ENCODE assay signal across 8 cellular contexts in the genomic region with DNA sequence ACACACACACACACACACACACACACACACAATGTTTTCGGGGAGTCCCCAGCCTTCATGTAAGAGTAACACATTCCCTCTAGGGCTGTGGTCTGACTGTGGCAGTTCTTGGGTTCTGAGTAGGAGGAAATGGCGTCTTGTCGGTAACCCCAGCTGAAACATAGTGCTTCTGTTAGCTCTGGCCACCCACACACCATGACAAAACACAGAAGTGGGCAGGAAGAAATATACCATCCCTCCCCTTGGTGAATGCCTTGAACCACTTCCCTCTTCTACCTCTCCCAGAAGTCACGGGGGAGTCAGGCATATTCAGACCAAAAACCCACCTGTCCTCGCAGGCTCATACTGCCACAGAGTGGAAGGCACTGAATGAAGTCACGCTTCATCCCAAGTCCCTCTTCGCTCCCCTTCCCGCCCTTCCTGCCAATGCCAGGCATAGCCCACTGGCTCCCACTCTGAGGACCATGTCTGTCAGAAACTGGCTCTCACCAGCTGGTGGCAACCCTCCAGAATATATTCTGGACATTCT. TPM values are rescaled to one million over a fixed set of nuclear protein-coding genes. Genes with fewer than 3 reads are reported as not detected.
DNase-seq lines count a peak whose midpoint lies in the region; ATAC-seq, FAIRE-seq and TF ChIP-seq lines count a peak whose summit lies in the region.

No MANE protein-coding gene starts in this region.

- no peak for TF ChIP-seq RAD21 in K562 (CRISPR knock-in tag; conservative IDR thresholded peaks at IDR 0.05 in 1 of 2, IDR thresholded peaks at IDR 0.05 in 1 of 2)

- DNase-seq in T-helper 2 cell treated with Interferon-gamma antibody and Interleukin-4, amounts not matched to agents 5 μg/mL and 100 μg/mL, for 36 hours (ENCODE audit: low spot score): peak; percentile 88
- DNase-seq in K562 (ENCODE audit: extremely low read depth in 1 of 4, low spot score in 3 of 4): no peak
- DNase-seq in stimulated activated CD8-positive, alpha-beta memory T cell treated with anti-CD3 and anti-CD28 coated beads, Interleukin-12 subunit alpha, Interleukin-12 subunit beta, amount 100 ng/mL, for 4 hours (ENCODE audit: low read depth): peak; percentile 59
- no peak for DNase-seq in putamen (ENCODE audit: low spot score)
- no peak for DNase-seq in endothelial cell (ENCODE audit: low spot score)
- DNase-seq in NCI-H524 (lab: John Stamatoyannopoulos, UW): no peak

- H3K9me3 Mint-ChIP-seq in T-helper 2 cell treated with Interferon-gamma antibody and Interleukin-4, amounts not matched to agents 5 μg/mL and 100 μg/mL, for 36 hours: no peaks in the 10 kb centered on the region
- H3K9me3 Mint-ChIP-seq in endothelial cell (ENCODE audit: unreplicated experiment): no peaks in the 10 kb centered on the region

- peak; percentile 57 for ATAC-seq in GM21717 (IDR thresholded peaks at IDR 0.05; ENCODE audit: unreplicated experiment)
- ATAC-seq in K562: no peak
- ATAC-seq in GM18505 (IDR thresholded peaks at IDR 0.05; ENCODE audit: unreplicated experiment): no peak

- H3K9ac ChIP-seq in K562 (ENCODE audit: insufficient read depth in 1 of 2, low read depth in 2 of 2, low read length in 2 of 2): 0 out of 4 replicates have a peak overlapping the region, but pooled peaks of 1 of the 2 experiments have one; percentile 6

- H3K4me3 ChIP-seq in K562: no peak overlapping the region

- H3K4me1 Mint-ChIP-seq in T-helper 2 cell treated with Interferon-gamma antibody and Interleukin-4, amounts not matched to agents 5 μg/mL and 100 μg/mL, for 36 hours (ENCODE audit: low read depth): peaks cover 22% of the 10 kb centered on the region
- peaks cover 21% of the 10 kb centered on the region for H3K4me1 Mint-ChIP-seq in endothelial cell (ENCODE audit: unreplicated experiment)

- no TSS peak for BruUV-seq in K562 (replicated peaks; lab: Mats Ljungman, UMichigan)

- no peaks in the 10 kb centered on the region for H3K9me1 ChIP-seq in K562 (ENCODE audit: control insufficient read depth, insufficient read depth, low read length)

- H3K27me3 Mint-ChIP-seq in T-helper 2 cell treated with Interferon-gamma antibody and Interleukin-4, amounts not matched to agents 5 μg/mL and 100 μg/mL, for 36 hours (ENCODE audit: low read depth): no peaks in the 10 kb centered on the region
- peaks cover 9% of the 10 kb centered on the region for H3K27me3 Mint-ChIP-seq in endothelial cell (ENCODE audit: unreplicated experiment)

- H4K20me1 ChIP-seq in K562 (replicated peaks; ENCODE audit: control insufficient read depth, insufficient read depth, low read length): no peaks in the 10 kb centered on the region; the same call in 1 of the 2 replicates

- H3K36me3 Mint-ChIP-seq in T-helper 2 cell treated with Interferon-gamma antibody and Interleukin-4, amounts not matched to agents 5 μg/mL and 100 μg/mL, for 36 hours (ENCODE audit: low read depth): peaks cover 17% of the 10 kb centered on the region
- H3K36me3 Mint-ChIP-seq in endothelial cell (ENCODE audit: low read depth, unreplicated experiment): peaks cover 19% of the 10 kb centered on the region

- H3K9me3 ChIP-seq in K562 (replicated peaks; ENCODE audit: control insufficient read depth, insufficient read depth, low read depth, low read length): no peaks in the 10 kb centered on the region

- no peak overlapping the region for H3K4me2 ChIP-seq in K562 (ENCODE audit: insufficient read depth, low read length)

- H3K27ac Mint-ChIP-seq in T-helper 2 cell treated with Interferon-gamma antibody and Interleukin-4, amounts not matched to agents 5 μg/mL and 100 μg/mL, for 36 hours: peak overlapping the region; percentile 84
- no peak overlapping the region for H3K27ac Mint-ChIP-seq in endothelial cell (ENCODE audit: unreplicated experiment)

- intact Hi-C loops in K562 (cut with micrococcal nuclease): loop anchor here (5.0 to 10.0 kb wide), 2 partner anchors 281 to 301 kb away; a partner anchor contains a TSS

- H3K4me3 Mint-ChIP-seq in T-helper 2 cell treated with Interferon-gamma antibody and Interleukin-4, amounts not matched to agents 5 μg/mL and 100 μg/mL, for 36 hours: peak overlapping the region; percentile 52
- H3K4me3 Mint-ChIP-seq in endothelial cell (ENCODE audit: unreplicated experiment): no peak overlapping the region

- 40% methylated on average over 8 of the region's 8 CpGs for WGBS in K562 (ENCODE audit: insufficient coverage, low coverage, missing lambda C conversion rate)

- H3K36me3 ChIP-seq in K562 (ENCODE audit: control insufficient read depth, insufficient read depth, low read length): peaks cover 13% of the 10 kb centered on the region; the same call in 2 of the 3 replicates

- POLR2A ChIA-PET in K562 (lab: Yijun Ruan, JAX): interaction anchor here (0.7 to 2.0 kb wide), 6 partner anchors 11 to 131 kb away, joined by 3 to 5 read pairs (median 4); a partner anchor contains a TSS

- FAIRE-seq in K562 (lab: Jason Lieb, UNC): no peak

- no peaks in the 10 kb centered on the region for H3K79me2 ChIP-seq in K562 (ENCODE audit: control insufficient read depth, insufficient read depth, low read length)

- no peak for TF ChIP-seq POLR2A in K562 (conservative IDR thresholded peaks at IDR 0.05)
- no peak for TF ChIP-seq POLR2A in GM18505 (IDR thresholded peaks at IDR 0.05; ENCODE audit: borderline replicate concordance, extremely low read depth, insufficient read depth, insufficient read length)

- H3K27me3 ChIP-seq in K562 (ENCODE audit: control insufficient read depth in 2 of 2, insufficient read depth in 2 of 2, low read length in 2 of 2): no peaks in the 10 kb centered on the region; a peak in 1 of 5 replicates

- CTCF ChIA-PET in K562 (lab: Yijun Ruan, JAX; ENCODE audit: low intra/inter-chr PET ratio): interaction anchor here (0.5 to 8.1 kb wide), 6 partner anchors 11 to 397 kb away, joined by 3 to 167 read pairs (median 14); a partner anchor contains a TSS

- no peak overlapping the region for H3K27ac ChIP-seq in K562 (ENCODE audit: extremely low read depth, low read depth, low read length)

- H3K4me1 ChIP-seq in K562 (replicated peaks in 1 of 2; ENCODE audit: control insufficient read depth in 2 of 2, insufficient read depth in 2 of 2, low read length in 2 of 2): peaks cover 0 to 4% of the 10 kb centered on the region in 2 experiments; a peak in 1 of 5 replicates

- TF ChIP-seq CTCF in K562 (IDR thresholded peaks at IDR 0.05 in 2 of 3, conservative IDR thresholded peaks at IDR 0.05 in 1 of 3; ENCODE audit: insufficient read depth in 2 of 3, low read depth in 1 of 3, low read length in 3 of 3): no peak
- no peak for TF ChIP-seq CTCF in endothelial cell (IDR thresholded peaks at IDR 0.05; ENCODE audit: unreplicated experiment)

- no peak for TF ChIP-seq EP300 in K562 (IDR thresholded peaks at IDR 0.05; ENCODE audit: low read length)

- in situ Hi-C loops in K562 (cut with MboI): loop anchor here (5.0 kb wide), 2 partner anchors 124 to 284 kb away; a partner anchor contains a TSS

- H2AFZ ChIP-seq in K562 (ENCODE audit: low read depth, low read length): peak overlapping the region; percentile 2; the same call in 1 of the 2 replicates

TF ChIP-seq in K562, 482 proteins besides CTCF, POLR2A, EP300 and RAD21:
- TF ChIP-seq EGR1 (conservative IDR thresholded peaks at IDR 0.05) (peak; percentile 46), SREBF1 (IDR thresholded peaks at IDR 0.05; ENCODE audit: borderline replicate concordance, low read depth, low read length) (no peak)

RNA-seq across cellular contexts. Expression of a gene that starts 11.5 kb away (rescaled TPM):
- total RNA-seq in K562 (2011; cell fraction: chromatin; rRNA removed; ENCODE audit: low replicate concordance): 115 and 192 TPM in 2 replicates
- total RNA-seq in K562 (2011; cell fraction: nucleolus; rRNA removed): 145 and 163 TPM in 2 replicates
- 170 and 177 TPM in 2 replicates for total RNA-seq in K562 (2011; cell fraction: nucleoplasm; rRNA removed)
- total RNA-seq in K562 (2014; rRNA removed) (51.4 and 58.8 TPM in 2 replicates), K562 (2014; rRNA removed; fragmentation: Illumina TruSeq; extraction: Trizol) (76.4 and 77.1 TPM in 2 replicates), K562 (2015; rRNA removed; fragmentation: Illumina TruSeq; extraction: Trizol) (64.1 and 74.2 TPM in 2 replicates), K562 (2021) (66.2 and 66.3 TPM in 2 replicates), endothelial cell (ENCODE audit: unreplicated experiment) (84.3 TPM)
- polyA plus RNA-seq in K562 (2011; rRNA removed) (87.9 and 103 TPM in 2 replicates), K562 (2014; fragmentation: Illumina TruSeq; extraction: Trizol) (70.7 and 71.3 TPM in 2 replicates), K562 (2014; fragmentation: Nextera tagmentation; extraction: Ambion mirVana) (10 to 100 TPM; 62.0 to 64.4 TPM), K562 (2014; rRNA removed) (53.4 and 54.3 TPM in 2 replicates)
- polyA plus RNA-seq in K562 (2011; cell fraction: cytosol; rRNA removed): 75.0 and 110 TPM in 2 replicates
- 141 and 182 TPM in 2 replicates for polyA plus RNA-seq in K562 (2011; cell fraction: nucleus; rRNA removed)
- polyA plus RNA-seq in K562 (2012): 67.9 and 71.4 TPM in 2 replicates
- 58.8 and 75.1 TPM in 2 replicates for polyA minus RNA-seq in K562 (2011; rRNA and poly(A)+ RNA removed)
- polyA minus RNA-seq in K562 (2011; cell fraction: cytosol; rRNA and poly(A)+ RNA removed): 43.5 and 45.8 TPM in 2 replicates
- polyA minus RNA-seq in K562 (2011; cell fraction: nucleus; rRNA and poly(A)+ RNA removed): 41.2 and 65.6 TPM in 2 replicates

RNA-seq across cellular contexts. Expression of a gene that starts 18.4 kb away (rescaled TPM):
- total RNA-seq in K562 (2011; cell fraction: chromatin; rRNA removed; ENCODE audit: low replicate concordance): 52.8 and 102 TPM in 2 replicates
- total RNA-seq in K562 (2011; cell fraction: nucleolus; rRNA removed): 29.2 and 35.5 TPM in 2 replicates
- 46.6 and 74.1 TPM in 2 replicates for total RNA-seq in K562 (2011; cell fraction: nucleoplasm; rRNA removed)
- 34.2 and 46.7 TPM in 2 replicates for total RNA-seq in K562 (2014; rRNA removed)
- total RNA-seq in K562 (2014; rRNA removed; fragmentation: Illumina TruSeq; extraction: Trizol): 38.5 and 43.0 TPM in 2 replicates
- total RNA-seq in K562 (2015; rRNA removed; fragmentation: Illumina TruSeq; extraction: Trizol): 39.7 and 40.6 TPM in 2 replicates
- total RNA-seq in K562 (2021): 52.6 and 52.7 TPM in 2 replicates
- 63.3 and 68.0 TPM in 2 replicates for polyA plus RNA-seq in K562 (2011; rRNA removed)
- 44.2 and 55.4 TPM in 2 replicates for polyA plus RNA-seq in K562 (2011; cell fraction: cytosol; rRNA removed)
- 38.3 and 55.5 TPM in 2 replicates for polyA plus RNA-seq in K562 (2011; cell fraction: nucleus; rRNA removed)
- polyA plus RNA-seq in K562 (2012): 39.4 and 42.1 TPM in 2 replicates
- 49.7 and 54.7 TPM in 2 replicates for polyA plus RNA-seq in K562 (2014; fragmentation: Illumina TruSeq; extraction: Trizol)
- polyA plus RNA-seq in K562 (2014; fragmentation: Nextera tagmentation; extraction: Ambion mirVana): 10 to 100 TPM; 39.6 to 65.9 TPM
- polyA plus RNA-seq in K562 (2014; rRNA removed): 34.4 and 36.1 TPM in 2 replicates
- 60.1 and 66.0 TPM in 2 replicates for polyA minus RNA-seq in K562 (2011; rRNA and poly(A)+ RNA removed)
- 39.5 and 53.6 TPM in 2 replicates for polyA minus RNA-seq in K562 (2011; cell fraction: cytosol; rRNA and poly(A)+ RNA removed)
- 22.8 and 34.5 TPM in 2 replicates for polyA minus RNA-seq in K562 (2011; cell fraction: nucleus; rRNA and poly(A)+ RNA removed)
- total RNA-seq in endothelial cell (ENCODE audit: unreplicated experiment): 55.6 TPM

Comparison
In these comparisons a context has a peak if more than half of its experiments do, and no peak if none do; other contexts are left out.
1. DNase-seq: peak in T-helper 2 cell treated with Interferon-gamma antibody and Interleukin-4, amounts not matched to agents 5 μg/mL and 100 μg/mL, for 36 hours (single experiment) and stimulated activated CD8-positive, alpha-beta memory T cell treated with anti-CD3 and anti-CD28 coated beads, Interleukin-12 subunit alpha, Interleukin-12 subunit beta, amount 100 ng/mL, for 4 hours (single experiment); none in K562 (0 of 4), putamen (single experiment), endothelial cell (single experiment) and NCI-H524 (0 of 2).